ENCODE assay signal across 9 cellular contexts in the genomic region with DNA sequence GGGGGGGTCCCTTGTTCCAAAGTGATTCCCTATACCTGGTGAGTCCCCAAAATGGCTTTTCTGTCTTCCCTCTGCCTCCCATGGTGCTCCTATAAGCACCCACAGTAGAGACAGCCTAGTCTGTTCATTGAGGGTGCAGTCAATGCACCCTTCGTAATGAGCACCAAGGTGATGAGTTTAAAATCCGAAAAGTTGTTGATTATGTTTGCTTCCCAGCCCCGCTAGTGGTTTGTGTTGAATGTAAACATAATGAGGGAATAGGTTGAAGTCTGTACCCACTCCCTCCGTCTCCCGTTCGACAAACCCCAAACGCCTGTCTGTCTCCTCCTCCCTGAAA. TPM values are rescaled to one million over a fixed set of nuclear protein-coding genes. Genes with fewer than 3 reads are reported as not detected.
A peak's percentile ranks its signal among the peaks of the same experiment; 100 is the strongest.
DNase-seq lines count a peak whose midpoint lies in the region; ATAC-seq and TF ChIP-seq lines count a peak whose summit lies in the region.
"Had no signal": no experiment of that assay in that cellular context is flagged by ENCODE, and none has a peak within 500 bp of the region (broad histone marks: within the 10 kb centered on the region; RNA-seq: fewer than 3 reads in every experiment).

No MANE protein-coding gene starts in this region.

- H4K20me1 ChIP-seq in BLaER1 = peaks cover 56% of the 10 kb centered on the region
- H4K20me1 ChIP-seq in fibroblast of lung (ENCODE audit: control insufficient read depth, extremely low read depth, insufficient read depth, low read length) = no peaks in the 10 kb centered on the region

- H3K4me1 Mint-ChIP-seq in glutamatergic neuron (ENCODE audit: low read depth, unreplicated experiment) = no peaks in the 10 kb centered on the region
- peaks cover 38% of the 10 kb centered on the region for H3K4me1 Mint-ChIP-seq in activated T-cell treated with anti-CD3 and anti-CD28 coated beads, Interleukin-2, amount 50 U/mL, for 24 hours (ENCODE audit: low read depth)

- peak overlapping the region; percentile 56; the same call in 1 of the 2 replicates for H3K27ac ChIP-seq in BLaER1
- peak overlapping the region; percentile 100 for H3K27ac ChIP-seq in RWPE1
- H3K27ac ChIP-seq in fibroblast of lung (ENCODE audit: insufficient read depth, low read length) = peak overlapping the region; percentile 98
- H3K27ac ChIP-seq in parathyroid adenoma = peak overlapping the region; percentile 77

- no peaks in the 10 kb centered on the region for H3K9me3 ChIP-seq in BLaER1
- H3K9me3 ChIP-seq in fibroblast of lung (ENCODE audit: control insufficient read depth, insufficient read depth, low read depth, low read length) = no peaks in the 10 kb centered on the region
- no peaks in the 10 kb centered on the region for H3K9me3 ChIP-seq in parathyroid adenoma (ENCODE audit: control insufficient read depth, low read length)

- H3K36me3 ChIP-seq in BLaER1 (0 out of 2 replicates have a peak, but pooled peaks cover 9% of the 10 kb centered on the region), fibroblast of lung (ENCODE audit: control insufficient read depth, insufficient read depth, low read length) (peaks cover 6% of the 10 kb centered on the region), parathyroid adenoma (ENCODE audit: control insufficient read depth, insufficient read depth, low read length) (no peaks in the 10 kb centered on the region)

- POLR2A ChIA-PET in RWPE1 (lab: Yijun Ruan, JAX; ENCODE audit: low non-redundant PET) = no interaction called here

- DNase-seq in RWPE1 (ENCODE audit: low spot score) (no peak), fibroblast of lung (ENCODE audit: low read depth in 2 of 2) (no peak), glutamatergic neuron (no peak)
- DNase-seq in stimulated activated CD4-positive, alpha-beta T cell treated with anti-CD3 and anti-CD28 coated beads, Interleukin-12 subunit alpha, Interleukin-12 subunit beta, amount 100 ng/mL, for 4 hours = no peak
- no peak for DNase-seq in activated T-cell treated with anti-CD3 and anti-CD28 coated beads, Interleukin-2, amount 50 U/mL, for 24 hours
- DNase-seq: stimulated activated CD4-positive, alpha-beta T cell treated with anti-CD3 and anti-CD28 coated beads, Interleukin-4, amount 100 ng/mL, for 4 hours had no signal

- H3K27me3 ChIP-seq in BLaER1 (peaks cover 22% of the 10 kb centered on the region; the same call in 1 of the 2 replicates), fibroblast of lung (ENCODE audit: control insufficient read depth, insufficient read depth, low read length) (no peaks in the 10 kb centered on the region), parathyroid adenoma (ENCODE audit: control insufficient read depth, insufficient read depth, low read length) (no peaks in the 10 kb centered on the region)

- peaks cover 8% of the 10 kb centered on the region for H3K9me3 Mint-ChIP-seq in glutamatergic neuron (ENCODE audit: unreplicated experiment)
- H3K9me3 Mint-ChIP-seq in activated T-cell treated with anti-CD3 and anti-CD28 coated beads, Interleukin-2, amount 50 U/mL, for 24 hours = no peaks in the 10 kb centered on the region

- ATAC-seq in HG03175 (IDR thresholded peaks at IDR 0.05; ENCODE audit: unreplicated experiment) = no peak

- H3K4me2 ChIP-seq in BLaER1 (peak overlapping the region; percentile 97), fibroblast of lung (ENCODE audit: extremely low read depth, insufficient read depth, low read length) (peak overlapping the region; percentile 83), parathyroid adenoma (ENCODE audit: low read length) (peak overlapping the region; percentile 53)

- TF ChIP-seq CTCF in RWPE1 (conservative IDR thresholded peaks at IDR 0.05; ENCODE audit: low read depth) (no peak), fibroblast of lung (conservative IDR thresholded peaks at IDR 0.05 in 1 of 2, IDR thresholded peaks at IDR 0.05 in 1 of 2; ENCODE audit: low read depth in 1 of 2, low read length in 2 of 2) (no peak), parathyroid adenoma (IDR thresholded peaks at IDR 0.05) (no peak), glutamatergic neuron (IDR thresholded peaks at IDR 0.05; ENCODE audit: partially characterized antibody, unreplicated experiment) (no peak)

- H3K36me3 Mint-ChIP-seq in glutamatergic neuron (ENCODE audit: unreplicated experiment) = no peaks in the 10 kb centered on the region
- peaks cover 8% of the 10 kb centered on the region for H3K36me3 Mint-ChIP-seq in activated T-cell treated with anti-CD3 and anti-CD28 coated beads, Interleukin-2, amount 50 U/mL, for 24 hours (ENCODE audit: low read depth)

- H2AFZ ChIP-seq in fibroblast of lung (ENCODE audit: low read length) = no peak overlapping the region
- H2AFZ ChIP-seq in parathyroid adenoma = no peak overlapping the region

- H3K79me2 ChIP-seq in fibroblast of lung (ENCODE audit: control insufficient read depth, insufficient read depth, low read length) (peaks cover 71% of the 10 kb centered on the region), parathyroid adenoma (peaks cover 17% of the 10 kb centered on the region)

- no peak overlapping the region for H3K27ac Mint-ChIP-seq in glutamatergic neuron (ENCODE audit: unreplicated experiment)
- no peak overlapping the region for H3K27ac Mint-ChIP-seq in activated T-cell treated with anti-CD3 and anti-CD28 coated beads, Interleukin-2, amount 50 U/mL, for 24 hours

- CTCF ChIA-PET in RWPE1 (lab: Yijun Ruan, JAX) = no interaction called here

- H3K4me1 ChIP-seq in BLaER1 = peaks cover 47% of the 10 kb centered on the region
- peaks cover 20% of the 10 kb centered on the region for H3K4me1 ChIP-seq in fibroblast of lung (ENCODE audit: control insufficient read depth, extremely low read depth, insufficient read depth, low read length)
- peaks cover 9% of the 10 kb centered on the region for H3K4me1 ChIP-seq in parathyroid adenoma

- H3K9ac ChIP-seq in BLaER1 (peak overlapping the region; percentile 76), fibroblast of lung (ENCODE audit: insufficient read depth, low read length) (peak overlapping the region; percentile 94), parathyroid adenoma (no peak overlapping the region)

- no peak overlapping the region for H3K4me3 Mint-ChIP-seq in glutamatergic neuron (ENCODE audit: unreplicated experiment)
- no peak overlapping the region for H3K4me3 Mint-ChIP-seq in activated T-cell treated with anti-CD3 and anti-CD28 coated beads, Interleukin-2, amount 50 U/mL, for 24 hours

- H3K4me3 ChIP-seq in BLaER1 (peak overlapping the region; percentile 89), fibroblast of lung (replicated peaks in 1 of 4; ENCODE audit: control extremely low read depth in 1 of 4, insufficient read depth in 1 of 4, low read depth in 3 of 4, low read length in 4 of 4) (peak overlapping the region; percentile 58 to 96 (median 80)), parathyroid adenoma (ENCODE audit: low read depth, low read length) (peak overlapping the region; percentile 49)

- H3K27me3 Mint-ChIP-seq in glutamatergic neuron (ENCODE audit: unreplicated experiment) = peaks cover 11% of the 10 kb centered on the region
- H3K27me3 Mint-ChIP-seq in activated T-cell treated with anti-CD3 and anti-CD28 coated beads, Interleukin-2, amount 50 U/mL, for 24 hours = no peaks in the 10 kb centered on the region

RNA-seq across cellular contexts. Expression of a gene that starts 2.3 kb away (rescaled TPM):
- total RNA-seq in fibroblast of lung (68.6 and 83.6 TPM in 2 replicates), glutamatergic neuron (ENCODE audit: unreplicated experiment) (2.6 TPM)
- polyA plus RNA-seq in fibroblast of lung = 27.8 and 58.9 TPM in 2 replicates
- 33.0 and 74.5 TPM in 2 replicates for polyA plus RNA-seq in fibroblast of lung (2012)
- polyA minus RNA-seq in fibroblast of lung (ENCODE audit: low replicate concordance) = 110 and 268 TPM in 2 replicates

Comparison
In these comparisons a context has a peak if more than half of its experiments do, and no peak if none do; other contexts are left out.
1. RNA of a gene that starts 2.3 kb away (total RNA-seq): 68.6 to 83.6 TPM in fibroblast of lung; 2.6 TPM in glutamatergic neuron (single experiment); every median in the first group is over 10 times any median in the second.
2. Peak in every context shown above with its lines, with median percentiles within 50 percentile points of each other: H3K27ac ChIP-seq, H3K4me2 ChIP-seq and H3K4me3 ChIP-seq.